Comparison of ENCODE assay signal across 1 cellular context in genomic region chr1:146051853-146052676, GRCh38.
A peak's percentile ranks its signal among the peaks of the same experiment; 100 is the strongest.
TF ChIP-seq lines count a peak whose summit lies in the region.
"Not testable (repeated sequence)": the region's sequence is repeated elsewhere in the genome, so short reads cannot be mapped to it uniquely, and the experiment has no call there.

No MANE protein-coding gene starts in this region.

TF ChIP-seq in K562, 482 proteins besides CTCF, POLR2A, EP300 and RAD21 (continued from another document and continues in another):
- peak; percentile 99 for TF ChIP-seq MED1 (CRISPR knock-in tag; IDR thresholded peaks at IDR 0.05; ENCODE audit: borderline replicate concordance)
- TF ChIP-seq XRCC5 (IDR thresholded peaks at IDR 0.05; ENCODE audit: low read depth, low read length) = peak; percentile 80
- TF ChIP-seq POLR2AphosphoS2 (IDR thresholded peaks at IDR 0.05; ENCODE audit: low read length) = peak; percentile 100
- TF ChIP-seq SETDB1 (IDR thresholded peaks at IDR 0.05; ENCODE audit: low read length) = peak; percentile 54
- TF ChIP-seq HMG20B (CRISPR knock-in tag; IDR thresholded peaks at IDR 0.05) = peak; percentile 95
- peak; percentile 82; the same call in 1 of the 2 replicates for TF ChIP-seq ZSCAN29 (IDR thresholded peaks at IDR 0.05)
- peak; percentile 96 for TF ChIP-seq PTBP1 (IDR thresholded peaks at IDR 0.05; ENCODE audit: low read depth, low read length)
- TF ChIP-seq ZEB2 (IDR thresholded peaks at IDR 0.05) = peak; percentile 94
- TF ChIP-seq BCL6 (CRISPR knock-in tag; IDR thresholded peaks at IDR 0.05) = 0 out of 2 replicates have a peak, but pooled peaks have one; percentile 30
- TF ChIP-seq ETV6 (IDR thresholded peaks at IDR 0.05; ENCODE audit: borderline replicate concordance in 1 of 2, low read depth in 2 of 2, low read length in 1 of 2) = peak in 1 of 2 experiments; percentile 85; a peak in 3 of 4 replicates
- not testable (repeated sequence) for TF ChIP-seq ETV6 (CRISPR knock-in tag; IDR thresholded peaks at IDR 0.05; ENCODE audit: borderline replicate concordance); TEAD4 (CRISPR knock-in tag; IDR thresholded peaks at IDR 0.05; ENCODE audit: borderline replicate concordance); ID3 (CRISPR knock-in tag; IDR thresholded peaks at IDR 0.05)
- TF ChIP-seq HDAC6 (IDR thresholded peaks at IDR 0.05; ENCODE audit: low read depth, low read length) = peak; percentile 99
- TF ChIP-seq ZNF561 (CRISPR knock-in tag; conservative IDR thresholded peaks at IDR 0.05) = peak; percentile 74
- TF ChIP-seq ZNF639 (CRISPR knock-in tag; conservative IDR thresholded peaks at IDR 0.05 in 1 of 2, IDR thresholded peaks at IDR 0.05 in 1 of 2) = peak in 1 of 2 experiments; percentile 57; a peak in 2 of 4 replicates
- TF ChIP-seq ZBTB9 (CRISPR knock-in tag; IDR thresholded peaks at IDR 0.05) = peak; percentile 96
- peak; percentile 100 for TF ChIP-seq ZC3H4 (CRISPR knock-in tag; IDR thresholded peaks at IDR 0.05; ENCODE audit: borderline replicate concordance)
- TF ChIP-seq CREM (IDR thresholded peaks at IDR 0.05; ENCODE audit: low read depth) = peak; percentile 92
- peak; percentile 91 for TF ChIP-seq TEAD4 (IDR thresholded peaks at IDR 0.05; ENCODE audit: low read length)
- TF ChIP-seq NEUROD1 (IDR thresholded peaks at IDR 0.05; ENCODE audit: borderline replicate concordance, low read depth, low read length, partially characterized antibody) = peak; percentile 71
- TF ChIP-seq MAFK (IDR thresholded peaks at IDR 0.05; ENCODE audit: low read length) = peak; percentile 93
- TF ChIP-seq ID3 (tag; IDR thresholded peaks at IDR 0.05) = 0 out of 2 replicates have a peak, but pooled peaks have one; percentile 65
- TF ChIP-seq HNRNPL (IDR thresholded peaks at IDR 0.05; ENCODE audit: low read depth, low read length) = peak; percentile 91; the same call in 1 of the 2 replicates
- peak; percentile 96 for TF ChIP-seq HMGXB4 (CRISPR knock-in tag; IDR thresholded peaks at IDR 0.05)
- peak; percentile 94 for TF ChIP-seq DLX4 (CRISPR knock-in tag; IDR thresholded peaks at IDR 0.05)
- TF ChIP-seq ZNF384 (IDR thresholded peaks at IDR 0.05; ENCODE audit: low read depth, low read length) = peak; percentile 60
- peak; percentile 91 for TF ChIP-seq NUFIP1 (IDR thresholded peaks at IDR 0.05; ENCODE audit: partially characterized antibody)
- TF ChIP-seq THAP12 (CRISPR knock-in tag; IDR thresholded peaks at IDR 0.05) = peak; percentile 98
- TF ChIP-seq PHB (CRISPR knock-in tag; IDR thresholded peaks at IDR 0.05) = peak; percentile 99
- TF ChIP-seq FOXK1 (CRISPR knock-in tag; IDR thresholded peaks at IDR 0.05; ENCODE audit: borderline replicate concordance) = peak; percentile 89
- peak; percentile 72 for TF ChIP-seq HNRNPLL (IDR thresholded peaks at IDR 0.05; ENCODE audit: low read depth, low read length, poor library complexity, severe bottlenecking)
- TF ChIP-seq KHSRP (IDR thresholded peaks at IDR 0.05) = peak; percentile 87
- peak; percentile 10 to 81; a peak in 1 of 4 replicates for TF ChIP-seq FOXA3 (CRISPR knock-in tag; conservative IDR thresholded peaks at IDR 0.05 in 1 of 2, IDR thresholded peaks at IDR 0.05 in 1 of 2)
- peak; percentile 91; the same call in 1 of the 2 replicates for TF ChIP-seq ZNF212 (CRISPR knock-in tag; IDR thresholded peaks at IDR 0.05)
- TF ChIP-seq ZFP30 (CRISPR knock-in tag; IDR thresholded peaks at IDR 0.05; ENCODE audit: borderline replicate concordance) = peak; percentile 68; the same call in 1 of the 2 replicates
- TF ChIP-seq CREB3L1 (IDR thresholded peaks at IDR 0.05; ENCODE audit: borderline replicate concordance, low read depth) = peak; percentile 68; the same call in 1 of the 2 replicates
- peak; percentile 77 for TF ChIP-seq HCFC1 (IDR thresholded peaks at IDR 0.05; ENCODE audit: low read depth, low read length)
- peak; percentile 91 to 99 for TF ChIP-seq ARNT (IDR thresholded peaks at IDR 0.05)
- peak; percentile 90 for TF ChIP-seq TOE1 (IDR thresholded peaks at IDR 0.05; ENCODE audit: borderline replicate concordance)
- peak; percentile 77; the same call in 1 of the 2 replicates for TF ChIP-seq TOE1 (CRISPR knock-in tag; IDR thresholded peaks at IDR 0.05; ENCODE audit: borderline replicate concordance, low read depth)
- peak; percentile 100 for TF ChIP-seq POLR2AphosphoS5 (IDR thresholded peaks at IDR 0.05; ENCODE audit: control insufficient read depth, insufficient read depth, low read depth, low read length)
- peak; percentile 86 for TF ChIP-seq C11orf30 (IDR thresholded peaks at IDR 0.05; ENCODE audit: low read depth)
- TF ChIP-seq HDAC1 (IDR thresholded peaks at IDR 0.05) = peak; percentile 58 to 72; a peak in 1 of 4 replicates
- TF ChIP-seq STAT5A (IDR thresholded peaks at IDR 0.05; ENCODE audit: borderline replicate concordance, low read length) = peak; percentile 82
- TF ChIP-seq BRD9 (IDR thresholded peaks at IDR 0.05; ENCODE audit: low read depth, partially characterized antibody) = peak; percentile 73
- peak; percentile 70 for TF ChIP-seq EP400 (IDR thresholded peaks at IDR 0.05)
- peak; percentile 80 for TF ChIP-seq ASH1L (IDR thresholded peaks at IDR 0.05; ENCODE audit: borderline replicate concordance, low read depth, partially characterized antibody)
- TF ChIP-seq MLX (CRISPR knock-in tag; conservative IDR thresholded peaks at IDR 0.05) = peak; percentile 88 to 97; a peak in 3 of 4 replicates
- peak; percentile 78 for TF ChIP-seq CREB1 (IDR thresholded peaks at IDR 0.05)
- peak; percentile 64 for TF ChIP-seq CREB1 (CRISPR knock-in tag; IDR thresholded peaks at IDR 0.05)
- peak; percentile 89 to 99 for TF ChIP-seq SIN3A (IDR thresholded peaks at IDR 0.05; ENCODE audit: borderline replicate concordance in 2 of 2, control insufficient read depth in 1 of 2, low read depth in 2 of 2, low read length in 2 of 2)
- peak; percentile 61; the same call in 1 of the 2 replicates for TF ChIP-seq ZNF263 (CRISPR knock-in tag; IDR thresholded peaks at IDR 0.05; ENCODE audit: borderline replicate concordance)
- peak; percentile 25 for TF ChIP-seq CTCFL (IDR thresholded peaks at IDR 0.05; ENCODE audit: borderline replicate concordance, insufficient read depth, low read depth, low read length, poor library complexity, severe bottlenecking)
- TF ChIP-seq EZH2 (IDR thresholded peaks at IDR 0.05; ENCODE audit: borderline replicate concordance, low read depth, low read length) = 0 out of 2 replicates have a peak, but pooled peaks have one; percentile 55
- peak; percentile 26; the same call in 1 of the 2 replicates for TF ChIP-seq TCF3 (CRISPR knock-in tag; IDR thresholded peaks at IDR 0.05)
- TF ChIP-seq CTBP1 (IDR thresholded peaks at IDR 0.05; ENCODE audit: borderline replicate concordance) = peak; percentile 84
- TF ChIP-seq E2F5 (CRISPR knock-in tag; IDR thresholded peaks at IDR 0.05) = peak; percentile 97
